In genomic region chr12:52022841-52023181, GRCh38 we compare ENCODE assay signal across 8 cellular contexts. TPM values are rescaled to one million over a fixed set of nuclear protein-coding genes. Genes with fewer than 3 reads are reported as not detected.
DNase-seq lines count a peak whose midpoint lies in the region; TF ChIP-seq lines count a peak whose summit lies in the region.

No MANE protein-coding gene starts in this region.

- H3K4me1 Mint-ChIP-seq in brain (peaks cover 56% of the 10 kb centered on the region), mesothelial cell of epicardium (peaks cover 18% of the 10 kb centered on the region)

- H3K4me3 ChIP-seq in GM12864 (ENCODE audit: low read depth, low read length) (peak overlapping the region; percentile 25; the same call in 1 of the 2 replicates), Karpas-422 (ENCODE audit: low read length) (peak overlapping the region; percentile 60; the same call in 1 of the 2 replicates)

- no peaks in the 10 kb centered on the region for H3K9me2 ChIP-seq in Karpas-422 (replicated peaks; ENCODE audit: insufficient read depth, low read length)

- peak overlapping the region; percentile 10; the same call in 1 of the 2 replicates for H2AFZ ChIP-seq in Karpas-422 (ENCODE audit: low read length)

- H4K20me1 ChIP-seq in Karpas-422 (ENCODE audit: insufficient read depth, low read depth, low read length), result no peaks in the 10 kb centered on the region

- DNase-seq in GM12864 (ENCODE audit: low read depth) (no peak), Karpas-422 (no peak), mesothelial cell of epicardium (ENCODE audit: low spot score in 2 of 2, unreplicated experiment in 2 of 2) (no peak), NCI-H1436 (lab: John Stamatoyannopoulos, UW) (no peak), MV-4-11 (lab: John Stamatoyannopoulos, UW) (no peak), NCI-H2029 treated with DMSO at 0.1 percent for 48 hours (lab: John Stamatoyannopoulos, UW) (no peak), mucosa of gallbladder (ENCODE audit: low spot score) (no peak)

- no peaks in the 10 kb centered on the region for H3K9me3 ChIP-seq in Karpas-422 (ENCODE audit: low read length)

- no peak overlapping the region for H3K27ac ChIP-seq in Karpas-422 (ENCODE audit: low read length)

- H3K27me3 Mint-ChIP-seq in brain (peaks cover 13% of the 10 kb centered on the region), mesothelial cell of epicardium (ENCODE audit: low read depth) (peaks cover 25% of the 10 kb centered on the region)

- peak overlapping the region; percentile 59 for H3K9ac ChIP-seq in Karpas-422 (ENCODE audit: low read length)

- H3K27ac Mint-ChIP-seq in brain, result peak overlapping the region in 1 of 5 experiments; percentile 41
- no peak overlapping the region for H3K27ac Mint-ChIP-seq in mesothelial cell of epicardium

- H3K36me3 ChIP-seq in Karpas-422 (ENCODE audit: insufficient read depth, low read length), result no peaks in the 10 kb centered on the region

- H3K36me3 Mint-ChIP-seq in brain (no peaks in the 10 kb centered on the region), mesothelial cell of epicardium (no peaks in the 10 kb centered on the region)

- H3K4me3 Mint-ChIP-seq in brain (peak overlapping the region; percentile 74 to 78 (median 76)), mesothelial cell of epicardium (peak overlapping the region; percentile 63)

- peaks cover 70% of the 10 kb centered on the region for H3K4me1 ChIP-seq in Karpas-422 (ENCODE audit: low read length)

- H3K9me3 Mint-ChIP-seq in brain, result peaks cover 0 to 4% (median 0%) of the 10 kb centered on the region in 5 experiments
- no peaks in the 10 kb centered on the region for H3K9me3 Mint-ChIP-seq in mesothelial cell of epicardium

- no peaks in the 10 kb centered on the region for H3K79me2 ChIP-seq in Karpas-422 (ENCODE audit: low read length)

- 0 out of 2 replicates have a peak, but pooled peaks cover 2% of the 10 kb centered on the region for H3K27me3 ChIP-seq in Karpas-422 (ENCODE audit: low read length)

- no peak for TF ChIP-seq CTCF in GM12864 (IDR thresholded peaks at IDR 0.05; ENCODE audit: low read depth, low read length, missing control alignments)
- TF ChIP-seq CTCF in brain (conservative IDR thresholded peaks at IDR 0.05), result no peak
- TF ChIP-seq CTCF in mesothelial cell of epicardium (IDR thresholded peaks at IDR 0.05; ENCODE audit: unreplicated experiment), result no peak

- peak overlapping the region; percentile 71 for H3K4me2 ChIP-seq in Karpas-422 (ENCODE audit: low read depth, low read length, poor library complexity, severe bottlenecking)

RNA-seq across cellular contexts. Expression of gene TAMALIN, which starts 16.1 kb away (rescaled TPM):
- 0.47 TPM in 1 of 2 replicates, not detected in the other for total RNA-seq in Karpas-422 (2014; rRNA removed; shearing (Covaris generic); ENCODE audit: low replicate concordance)
- 41.5 TPM for polyA plus RNA-seq in brain (ENCODE audit: insufficient read depth, low read depth, low replicate concordance)
- total RNA-seq in mesothelial cell of epicardium (20.3 to 24.3 TPM (median 22.0 TPM) in 3 replicates), mucosa of gallbladder (23.9 TPM)

RNA-seq across cellular contexts. Expression of gene NR4A1, which starts 28.4 kb away (rescaled TPM):
- 11.7 and 26.9 TPM in 2 replicates for total RNA-seq in Karpas-422 (2014; rRNA removed; shearing (Covaris generic); ENCODE audit: low replicate concordance)
- 26.2 TPM for polyA plus RNA-seq in brain (ENCODE audit: insufficient read depth, low read depth, low replicate concordance)
- total RNA-seq in mesothelial cell of epicardium (138 to 141 TPM (median 141 TPM) in 3 replicates), mucosa of gallbladder (131 TPM)

RNA-seq across cellular contexts. Expression of gene ATG101, which starts 47.0 kb away (rescaled TPM):
- 31.9 and 63.0 TPM in 2 replicates for total RNA-seq in Karpas-422 (2014; rRNA removed; shearing (Covaris generic); ENCODE audit: low replicate concordance)
- polyA plus RNA-seq in brain (ENCODE audit: insufficient read depth, low read depth, low replicate concordance), result 52.5 TPM
- total RNA-seq in mesothelial cell of epicardium (29.4 to 32.8 TPM (median 32.6 TPM) in 3 replicates), mucosa of gallbladder (38.6 TPM)

RNA-seq across cellular contexts. Expression of gene SMIM41, which starts 56.7 kb away (rescaled TPM):
- total RNA-seq in Karpas-422 (2014; rRNA removed; shearing (Covaris generic); ENCODE audit: low replicate concordance), result 0.75 TPM in 1 of 2 replicates, not detected in the other
- polyA plus RNA-seq in brain (ENCODE audit: insufficient read depth, low read depth, low replicate concordance), result not detected
- total RNA-seq in mesothelial cell of epicardium (0.16 TPM in 1 of 3 replicates, not detected in the others), mucosa of gallbladder (0.46 TPM)

Comparison
In these comparisons a context has a peak if more than half of its experiments do, and no peak if none do; other contexts are left out.
1. RNA of gene TAMALIN, which starts 16.1 kb away (total RNA-seq): 23.9 TPM in mucosa of gallbladder (single experiment) and 20.3 to 24.3 TPM in mesothelial cell of epicardium; 0.47 TPM in Karpas-422; every median in the first group is over 10 times any median in the second.